In genomic region chr7:143727561-143727960, GRCh38 we compare ENCODE assay signal across 9 cellular contexts. TPM values are rescaled to one million over a fixed set of nuclear protein-coding genes. Genes with fewer than 3 reads are reported as not detected.
DNase-seq lines count a peak whose midpoint lies in the region; ATAC-seq, FAIRE-seq and TF ChIP-seq lines count a peak whose summit lies in the region.
"Not testable (repeated sequence)": the region's sequence is repeated elsewhere in the genome, so short reads cannot be mapped to it uniquely, and the experiment has no call there.
"Had no signal": no experiment of that assay in that cellular context is flagged by ENCODE, and none has a peak within 500 bp of the region (broad histone marks: within the 10 kb centered on the region; RNA-seq: fewer than 3 reads in every experiment).

No MANE protein-coding gene starts in this region.

- RAD21 ChIA-PET in GM12878 (lab: Charles Lee; ENCODE audit: unreplicated experiment): not testable (repeated sequence)

- TF ChIP-seq POLR2A in GM12878 (IDR thresholded peaks at IDR 0.05; ENCODE audit: low read depth, low read length): not testable (repeated sequence)

- TF ChIP-seq RAD21 in GM12878 (IDR thresholded peaks at IDR 0.05; ENCODE audit: insufficient read depth, low read depth, low read length): not testable (repeated sequence)

- TF ChIP-seq EP300 in GM12878 (IDR thresholded peaks at IDR 0.05; ENCODE audit: borderline replicate concordance in 1 of 2, control insufficient read depth in 1 of 2, low read depth in 2 of 2, low read length in 2 of 2): not testable (repeated sequence)

- TF ChIP-seq CTCF in GM12878 (IDR thresholded peaks at IDR 0.05 in 2 of 3, conservative IDR thresholded peaks at IDR 0.05 in 1 of 3; ENCODE audit: control insufficient read depth in 2 of 3, extremely low read depth in 1 of 3, insufficient read depth in 1 of 3, low read depth in 3 of 3, low read length in 3 of 3): not testable (repeated sequence)

- not testable (repeated sequence) for H3K9me3 ChIP-seq in GM12878 (replicated peaks; ENCODE audit: control insufficient read depth, insufficient read depth, low read length); naive thymus-derived CD4-positive, alpha-beta T cell (ENCODE audit: control insufficient read depth in 2 of 3, low read length in 3 of 3)

- in situ Hi-C loops in GM12878 (cut with MboI): not testable (repeated sequence)

- H2AFZ ChIP-seq in GM12878 (ENCODE audit: control insufficient read depth, low read depth, low read length): not testable (repeated sequence)

- H3K79me2 ChIP-seq in GM12878 (ENCODE audit: control insufficient read depth, insufficient read depth, low read length): not testable (repeated sequence)

- H3K9ac ChIP-seq in GM12878 (ENCODE audit: control insufficient read depth, insufficient read depth, low read length): not testable (repeated sequence)

- not testable (repeated sequence) for H3K4me3 ChIP-seq in GM12878; naive thymus-derived CD4-positive, alpha-beta T cell (ENCODE audit: low read length)

- not testable (repeated sequence) for H3K9me3 Mint-ChIP-seq in naive thymus-derived CD4-positive, alpha-beta T cell

- not testable (repeated sequence) for H3K27me3 ChIP-seq in GM12878 (replicated peaks in 1 of 2; ENCODE audit: control insufficient read depth in 2 of 2, insufficient read depth in 2 of 2, low read length in 1 of 2); naive thymus-derived CD4-positive, alpha-beta T cell (ENCODE audit: control insufficient read depth in 2 of 2, insufficient read depth in 2 of 2, low read length in 2 of 2)

- CTCF ChIA-PET in GM12878 (lab: Yijun Ruan, JAX); naive thymus-derived CD4-positive, alpha-beta T cell (lab: Charles Lee): not testable (repeated sequence)

- not testable (repeated sequence) for DNase-seq in GM12878 (ENCODE audit: low read depth, low spot score); naive thymus-derived CD4-positive, alpha-beta T cell

- not testable (repeated sequence) for H3K27me3 Mint-ChIP-seq in naive thymus-derived CD4-positive, alpha-beta T cell

- H3K36me3 ChIP-seq in GM12878 (ENCODE audit: control insufficient read depth in 2 of 2, insufficient read depth in 2 of 2, low read length in 1 of 2): not testable (repeated sequence)
- peaks cover 0 to 16% (median 4%) of the 10 kb centered on the region in 3 experiments for H3K36me3 ChIP-seq in naive thymus-derived CD4-positive, alpha-beta T cell (ENCODE audit: control insufficient read depth in 2 of 3, insufficient read depth in 3 of 3, low read length in 3 of 3)

- H3K4me1 ChIP-seq in GM12878 (ENCODE audit: control insufficient read depth, insufficient read depth, low read length); naive thymus-derived CD4-positive, alpha-beta T cell (ENCODE audit: control insufficient read depth in 2 of 2, insufficient read depth in 2 of 2, low read length in 2 of 2): not testable (repeated sequence)

- SMC1A ChIA-PET in GM12878 (lab: Charles Lee; ENCODE audit: uncharacterized antibody, unreplicated experiment): not testable (repeated sequence)

- not testable (repeated sequence) for FAIRE-seq in GM12878 (lab: Jason Lieb, UNC)

- H3K27ac ChIP-seq in GM12878 (ENCODE audit: control insufficient read depth, insufficient read depth); naive thymus-derived CD4-positive, alpha-beta T cell (ENCODE audit: low read depth, low read length): not testable (repeated sequence)

- H3K4me3 Mint-ChIP-seq in naive thymus-derived CD4-positive, alpha-beta T cell: not testable (repeated sequence)

- H4K20me1 ChIP-seq in GM12878 (ENCODE audit: control insufficient read depth, insufficient read depth): not testable (repeated sequence)

- POLR2A ChIA-PET in GM12878 (lab: Charles Lee); naive thymus-derived CD4-positive, alpha-beta T cell (lab: Charles Lee): not testable (repeated sequence)

- not testable (repeated sequence) for H3K4me2 ChIP-seq in GM12878 (ENCODE audit: control insufficient read depth, insufficient read depth)

- H3K36me3 Mint-ChIP-seq in naive thymus-derived CD4-positive, alpha-beta T cell: peaks cover 0 to 29% (median 17%) of the 10 kb centered on the region in 5 donors

- H3K27ac Mint-ChIP-seq in naive thymus-derived CD4-positive, alpha-beta T cell: not testable (repeated sequence)

- H3K4me1 Mint-ChIP-seq in naive thymus-derived CD4-positive, alpha-beta T cell: not testable (repeated sequence)

- no CpG with 5 or more reads among the region's 7 CpGs for WGBS in GM12878 (ENCODE audit: insufficient coverage, insufficient replicate concordance, low lambda C conversion rate, missing lambda C conversion rate)

- BruUV-seq in GM12878 (replicated peaks; lab: Mats Ljungman, UMichigan): not testable (repeated sequence)

- ATAC-seq in GM18873 (IDR thresholded peaks at IDR 0.05; ENCODE audit: low FRiP score, unreplicated experiment) (peak; percentile 77), GM21423 (IDR thresholded peaks at IDR 0.05; ENCODE audit: unreplicated experiment) (peak; percentile 67), HG02759 (IDR thresholded peaks at IDR 0.05; ENCODE audit: unreplicated experiment) (peak; percentile 94), HG03097 (IDR thresholded peaks at IDR 0.05; ENCODE audit: low FRiP score, unreplicated experiment) (peak; percentile 68), HG03565 (IDR thresholded peaks at IDR 0.05; ENCODE audit: unreplicated experiment) (peak; percentile 51), GM12878 (peak; percentile 91)
- ATAC-seq in naive thymus-derived CD4-positive, alpha-beta T cell: peak; percentile 55

- intact Hi-C loops in GM12878 (cut with micrococcal nuclease; ENCODE audit: unreplicated experiment); naive thymus-derived CD4-positive, alpha-beta T cell (cut with micrococcal nuclease): not testable (repeated sequence)

RNA-seq across cellular contexts. Expression of gene CTAGE6, which starts 29.9 kb away (rescaled TPM):
- 11.3 and 12.0 TPM in 2 replicates for total RNA-seq in GM12878 (2013; cell fraction: nucleolus; rRNA removed)
- total RNA-seq in GM12878 (2014; rRNA removed): not detected in 2 replicates
- not detected in 2 replicates for total RNA-seq in GM12878 (2014; rRNA removed; fragmentation: Illumina TruSeq; extraction: Trizol)
- total RNA-seq in GM12878 (2021): not detected in 2 replicates
- polyA plus RNA-seq in GM12878 (2011; ENCODE audit: low read depth): not detected
- 0.12 and 0.26 TPM in 2 replicates for polyA plus RNA-seq in GM12878 (2011; rRNA removed)
- not detected in 2 replicates for polyA plus RNA-seq in GM12878 (2011; cell fraction: cytosol; rRNA removed)
- polyA plus RNA-seq in GM12878 (2011; cell fraction: nucleus; rRNA removed): 0.40 and 0.94 TPM in 2 replicates
- 0.07 and 0.11 TPM in 2 replicates for polyA plus RNA-seq in GM12878 (2012)
- polyA plus RNA-seq in GM12878 (2014; fragmentation: Illumina TruSeq; extraction: Trizol): not detected in 2 replicates
- polyA plus RNA-seq in GM12878 (2014; fragmentation: Nextera tagmentation; extraction: Ambion mirVana): not detected
- not detected in 2 replicates for polyA plus RNA-seq in GM12878 (2014; rRNA removed)
- not detected for polyA plus RNA-seq in GM12878 (2016; fragmentation: Nextera tagmentation; extraction: Ambion mirVana)
- polyA minus RNA-seq in GM12878 (2011; rRNA and poly(A)+ RNA removed): 0.29 and 0.52 TPM in 2 replicates
- not detected in 2 replicates for polyA minus RNA-seq in GM12878 (2011; cell fraction: cytosol; rRNA and poly(A)+ RNA removed)
- polyA minus RNA-seq in GM12878 (2011; cell fraction: nucleus; rRNA and poly(A)+ RNA removed): 0.67 and 2.3 TPM in 2 replicates
- total RNA-seq in naive thymus-derived CD4-positive, alpha-beta T cell: 1 to 10 TPM in 4 of 5 experiments, under 1 TPM in 1; 0.80 to 2.4 (median 1.8) TPM
- polyA plus RNA-seq in naive thymus-derived CD4-positive, alpha-beta T cell: not detected
- total RNA-seq: H7 had no signal
- polyA plus RNA-seq: mammary epithelial cell had no signal
